ENCODE assay signal across 1 cellular context in genomic region chr13:98476538-98476966, GRCh38.
TF ChIP-seq lines count a peak whose summit lies in the region.

No MANE protein-coding gene starts in this region.

TF ChIP-seq in HepG2, 621 proteins besides CTCF, POLR2A, EP300 and RAD21 (continued from another document and continues in another):
- TF ChIP-seq, protein P1, sequence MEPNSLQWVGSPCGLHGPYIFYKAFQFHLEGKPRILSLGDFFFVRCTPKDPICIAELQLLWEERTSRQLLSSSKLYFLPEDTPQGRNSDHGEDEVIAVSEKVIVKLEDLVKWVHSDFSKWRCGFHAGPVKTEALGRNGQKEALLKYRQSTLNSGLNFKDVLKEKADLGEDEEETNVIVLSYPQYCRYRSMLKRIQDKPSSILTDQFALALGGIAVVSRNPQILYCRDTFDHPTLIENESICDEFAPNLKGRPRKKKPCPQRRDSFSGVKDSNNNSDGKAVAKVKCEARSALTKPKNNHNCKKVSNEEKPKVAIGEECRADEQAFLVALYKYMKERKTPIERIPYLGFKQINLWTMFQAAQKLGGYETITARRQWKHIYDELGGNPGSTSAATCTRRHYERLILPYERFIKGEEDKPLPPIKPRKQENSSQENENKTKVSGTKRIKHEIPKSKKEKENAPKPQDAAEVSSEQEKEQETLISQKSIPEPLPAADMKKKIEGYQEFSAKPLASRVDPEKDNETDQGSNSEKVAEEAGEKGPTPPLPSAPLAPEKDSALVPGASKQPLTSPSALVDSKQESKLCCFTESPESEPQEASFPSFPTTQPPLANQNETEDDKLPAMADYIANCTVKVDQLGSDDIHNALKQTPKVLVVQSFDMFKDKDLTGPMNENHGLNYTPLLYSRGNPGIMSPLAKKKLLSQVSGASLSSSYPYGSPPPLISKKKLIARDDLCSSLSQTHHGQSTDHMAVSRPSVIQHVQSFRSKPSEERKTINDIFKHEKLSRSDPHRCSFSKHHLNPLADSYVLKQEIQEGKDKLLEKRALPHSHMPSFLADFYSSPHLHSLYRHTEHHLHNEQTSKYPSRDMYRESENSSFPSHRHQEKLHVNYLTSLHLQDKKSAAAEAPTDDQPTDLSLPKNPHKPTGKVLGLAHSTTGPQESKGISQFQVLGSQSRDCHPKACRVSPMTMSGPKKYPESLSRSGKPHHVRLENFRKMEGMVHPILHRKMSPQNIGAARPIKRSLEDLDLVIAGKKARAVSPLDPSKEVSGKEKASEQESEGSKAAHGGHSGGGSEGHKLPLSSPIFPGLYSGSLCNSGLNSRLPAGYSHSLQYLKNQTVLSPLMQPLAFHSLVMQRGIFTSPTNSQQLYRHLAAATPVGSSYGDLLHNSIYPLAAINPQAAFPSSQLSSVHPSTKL (CRISPR knock-in tag; IDR thresholded peaks at IDR 0.05), result no peak
- no peak for TF ChIP-seq SSRP1 (CRISPR knock-in tag; IDR thresholded peaks at IDR 0.05)
- TF ChIP-seq NFE2L2 (IDR thresholded peaks at IDR 0.05; ENCODE audit: low read length), result no peak
- TF ChIP-seq REL (CRISPR knock-in tag; conservative IDR thresholded peaks at IDR 0.05), result no peak
- TF ChIP-seq ELF1 (CRISPR knock-in tag; IDR thresholded peaks at IDR 0.05), result no peak
- TF ChIP-seq ZMYM3 (CRISPR knock-in tag; IDR thresholded peaks at IDR 0.05), result 0 out of 2 replicates have a peak, but pooled peaks have one; percentile 24
- TF ChIP-seq, protein P2, sequence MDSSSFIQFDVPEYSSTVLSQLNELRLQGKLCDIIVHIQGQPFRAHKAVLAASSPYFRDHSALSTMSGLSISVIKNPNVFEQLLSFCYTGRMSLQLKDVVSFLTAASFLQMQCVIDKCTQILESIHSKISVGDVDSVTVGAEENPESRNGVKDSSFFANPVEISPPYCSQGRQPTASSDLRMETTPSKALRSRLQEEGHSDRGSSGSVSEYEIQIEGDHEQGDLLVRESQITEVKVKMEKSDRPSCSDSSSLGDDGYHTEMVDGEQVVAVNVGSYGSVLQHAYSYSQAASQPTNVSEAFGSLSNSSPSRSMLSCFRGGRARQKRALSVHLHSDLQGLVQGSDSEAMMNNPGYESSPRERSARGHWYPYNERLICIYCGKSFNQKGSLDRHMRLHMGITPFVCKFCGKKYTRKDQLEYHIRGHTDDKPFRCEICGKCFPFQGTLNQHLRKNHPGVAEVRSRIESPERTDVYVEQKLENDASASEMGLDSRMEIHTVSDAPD (CRISPR knock-in tag; IDR thresholded peaks at IDR 0.05), result no peak
- TF ChIP-seq, protein P3, sequence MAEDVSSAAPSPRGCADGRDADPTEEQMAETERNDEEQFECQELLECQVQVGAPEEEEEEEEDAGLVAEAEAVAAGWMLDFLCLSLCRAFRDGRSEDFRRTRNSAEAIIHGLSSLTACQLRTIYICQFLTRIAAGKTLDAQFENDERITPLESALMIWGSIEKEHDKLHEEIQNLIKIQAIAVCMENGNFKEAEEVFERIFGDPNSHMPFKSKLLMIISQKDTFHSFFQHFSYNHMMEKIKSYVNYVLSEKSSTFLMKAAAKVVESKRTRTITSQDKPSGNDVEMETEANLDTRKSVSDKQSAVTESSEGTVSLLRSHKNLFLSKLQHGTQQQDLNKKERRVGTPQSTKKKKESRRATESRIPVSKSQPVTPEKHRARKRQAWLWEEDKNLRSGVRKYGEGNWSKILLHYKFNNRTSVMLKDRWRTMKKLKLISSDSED (CRISPR knock-in tag; IDR thresholded peaks at IDR 0.05), result no peak
- TF ChIP-seq ZNF251 (CRISPR knock-in tag; IDR thresholded peaks at IDR 0.05), result no peak
- TF ChIP-seq ZUFSP (CRISPR knock-in tag; IDR thresholded peaks at IDR 0.05; ENCODE audit: borderline replicate concordance), result no peak
- TF ChIP-seq, protein P4, sequence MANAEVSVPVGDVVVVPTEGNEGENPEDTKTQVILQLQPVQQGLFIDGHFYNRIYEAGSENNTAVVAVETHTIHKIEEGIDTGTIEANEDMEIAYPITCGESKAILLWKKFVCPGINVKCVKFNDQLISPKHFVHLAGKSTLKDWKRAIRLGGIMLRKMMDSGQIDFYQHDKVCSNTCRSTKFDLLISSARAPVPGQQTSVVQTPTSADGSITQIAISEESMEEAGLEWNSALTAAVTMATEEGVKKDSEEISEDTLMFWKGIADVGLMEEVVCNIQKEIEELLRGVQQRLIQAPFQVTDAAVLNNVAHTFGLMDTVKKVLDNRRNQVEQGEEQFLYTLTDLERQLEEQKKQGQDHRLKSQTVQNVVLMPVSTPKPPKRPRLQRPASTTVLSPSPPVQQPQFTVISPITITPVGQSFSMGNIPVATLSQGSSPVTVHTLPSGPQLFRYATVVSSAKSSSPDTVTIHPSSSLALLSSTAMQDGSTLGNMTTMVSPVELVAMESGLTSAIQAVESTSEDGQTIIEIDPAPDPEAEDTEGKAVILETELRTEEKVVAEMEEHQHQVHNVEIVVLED (CRISPR knock-in tag; IDR thresholded peaks at IDR 0.05; ENCODE audit: borderline replicate concordance), result 0 out of 2 replicates have a peak, but pooled peaks have one; percentile 20
- no peak for TF ChIP-seq SPEN (CRISPR knock-in tag; IDR thresholded peaks at IDR 0.05; ENCODE audit: low read depth)
- TF ChIP-seq ETV5 (CRISPR knock-in tag; IDR thresholded peaks at IDR 0.05; ENCODE audit: borderline replicate concordance), result peak; percentile 23; the same call in 1 of the 2 replicates
- no peak for TF ChIP-seq AHR (CRISPR knock-in tag; IDR thresholded peaks at IDR 0.05)
- TF ChIP-seq ARNT (IDR thresholded peaks at IDR 0.05), result no peak
- no peak for TF ChIP-seq HMG20B (CRISPR knock-in tag; conservative IDR thresholded peaks at IDR 0.05)
- no peak for TF ChIP-seq ZNF792 (CRISPR knock-in tag; IDR thresholded peaks at IDR 0.05)
- no peak for TF ChIP-seq SRY (CRISPR knock-in tag; IDR thresholded peaks at IDR 0.05)
- TF ChIP-seq ZNF883 (CRISPR knock-in tag; IDR thresholded peaks at IDR 0.05; ENCODE audit: not compliant biosample characterization), result no peak
- TF ChIP-seq KDM1A (CRISPR knock-in tag; IDR thresholded peaks at IDR 0.05), result no peak
- no peak for TF ChIP-seq ZNF34 (CRISPR knock-in tag; IDR thresholded peaks at IDR 0.05; ENCODE audit: borderline replicate concordance)
- TF ChIP-seq, protein P5, sequence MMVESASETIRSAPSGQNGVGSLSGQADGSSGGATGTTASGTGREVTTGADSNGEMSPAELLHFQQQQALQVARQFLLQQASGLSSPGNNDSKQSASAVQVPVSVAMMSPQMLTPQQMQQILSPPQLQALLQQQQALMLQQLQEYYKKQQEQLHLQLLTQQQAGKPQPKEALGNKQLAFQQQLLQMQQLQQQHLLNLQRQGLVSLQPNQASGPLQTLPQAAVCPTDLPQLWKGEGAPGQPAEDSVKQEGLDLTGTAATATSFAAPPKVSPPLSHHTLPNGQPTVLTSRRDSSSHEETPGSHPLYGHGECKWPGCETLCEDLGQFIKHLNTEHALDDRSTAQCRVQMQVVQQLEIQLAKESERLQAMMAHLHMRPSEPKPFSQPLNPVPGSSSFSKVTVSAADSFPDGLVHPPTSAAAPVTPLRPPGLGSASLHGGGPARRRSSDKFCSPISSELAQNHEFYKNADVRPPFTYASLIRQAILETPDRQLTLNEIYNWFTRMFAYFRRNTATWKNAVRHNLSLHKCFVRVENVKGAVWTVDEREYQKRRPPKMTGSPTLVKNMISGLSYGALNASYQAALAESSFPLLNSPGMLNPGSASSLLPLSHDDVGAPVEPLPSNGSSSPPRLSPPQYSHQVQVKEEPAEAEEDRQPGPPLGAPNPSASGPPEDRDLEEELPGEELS (CRISPR knock-in tag; IDR thresholded peaks at IDR 0.05), result no peak
- TF ChIP-seq PHF5A (CRISPR knock-in tag; IDR thresholded peaks at IDR 0.05; ENCODE audit: low read depth, unreplicated experiment), result no peak
- TF ChIP-seq ELF4 (CRISPR knock-in tag; IDR thresholded peaks at IDR 0.05; ENCODE audit: borderline replicate concordance), result no peak
- no peak for TF ChIP-seq KMT2A (CRISPR knock-in tag; IDR thresholded peaks at IDR 0.05)
- no peak for TF ChIP-seq AKAP8 (CRISPR knock-in tag; IDR thresholded peaks at IDR 0.05)
- no peak for TF ChIP-seq SOX5 (CRISPR knock-in tag; IDR thresholded peaks at IDR 0.05; ENCODE audit: borderline replicate concordance)
- no peak for TF ChIP-seq ZNF142 (CRISPR knock-in tag; IDR thresholded peaks at IDR 0.05)
- no peak for TF ChIP-seq NR2F6 (IDR thresholded peaks at IDR 0.05)
- TF ChIP-seq NR2F6 (CRISPR knock-in tag; IDR thresholded peaks at IDR 0.05), result 0 out of 2 replicates have a peak, but pooled peaks have one; percentile 27
- TF ChIP-seq ZNF747 (CRISPR knock-in tag; IDR thresholded peaks at IDR 0.05; ENCODE audit: borderline replicate concordance), result no peak
- TF ChIP-seq RFX5 (IDR thresholded peaks at IDR 0.05; ENCODE audit: low read depth, low read length), result no peak
- TF ChIP-seq ZNF552 (CRISPR knock-in tag; IDR thresholded peaks at IDR 0.05; ENCODE audit: borderline replicate concordance), result no peak
- peak; percentile 25; the same call in 1 of the 2 replicates for TF ChIP-seq MYC (CRISPR knock-in tag; IDR thresholded peaks at IDR 0.05; ENCODE audit: borderline replicate concordance)
- 0 out of 2 replicates have a peak, but pooled peaks have one; percentile 79 for TF ChIP-seq ZSCAN20 (CRISPR knock-in tag; IDR thresholded peaks at IDR 0.05; ENCODE audit: borderline replicate concordance)
